Comparison of ENCODE assay signal across 14 cellular contexts in the genomic region with DNA sequence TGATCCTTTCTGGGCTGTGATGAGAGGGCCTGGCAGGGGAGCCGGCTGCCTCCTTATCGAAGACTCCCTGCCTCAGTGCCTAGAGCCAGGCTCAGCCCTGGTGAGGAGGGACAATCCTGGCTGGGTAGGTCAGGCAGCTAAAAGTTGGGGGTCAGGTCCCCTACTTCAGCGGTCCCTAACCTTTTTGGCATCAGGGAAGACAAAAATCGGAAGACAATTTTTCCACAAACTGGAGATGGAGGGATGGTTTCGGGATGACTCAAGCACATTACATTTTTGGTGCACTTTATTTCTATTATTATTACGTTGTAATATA. TPM values are rescaled to one million over a fixed set of nuclear protein-coding genes. Genes with fewer than 3 reads are reported as not detected.
DNase-seq lines count a peak whose midpoint lies in the region; ATAC-seq, FAIRE-seq and TF ChIP-seq lines count a peak whose summit lies in the region.
"Had no signal": no experiment of that assay in that cellular context is flagged by ENCODE, and none has a peak within 500 bp of the region (broad histone marks: within the 10 kb centered on the region; RNA-seq: fewer than 3 reads in every experiment).

No MANE protein-coding gene starts in this region.

- TF ChIP-seq POLR2A in esophagus squamous epithelium (IDR thresholded peaks at IDR 0.05), result no peak

- peaks cover 10% of the 10 kb centered on the region for H3K4me1 Mint-ChIP-seq in mesothelial cell of epicardium
- H3K4me1 Mint-ChIP-seq in naive thymus-derived CD4-positive, alpha-beta T cell, result peaks cover 0 to 10% (median 4%) of the 10 kb centered on the region in 7 donors

- intact Hi-C loops in esophagus squamous epithelium (cut with DNase I), result no loop called here
- intact Hi-C loops in naive thymus-derived CD4-positive, alpha-beta T cell (cut with micrococcal nuclease), result no loop called here

- H3K36me3 ChIP-seq in WERI-Rb-1 (no peaks in the 10 kb centered on the region), esophagus squamous epithelium (no peaks in the 10 kb centered on the region)
- H3K36me3 ChIP-seq in naive thymus-derived CD4-positive, alpha-beta T cell (ENCODE audit: control insufficient read depth in 2 of 3, insufficient read depth in 3 of 3, low read length in 3 of 3), result no peaks in the 10 kb centered on the region

- CTCF ChIA-PET in naive thymus-derived CD4-positive, alpha-beta T cell (lab: Charles Lee), result no interaction called here

- no peaks in the 10 kb centered on the region for H3K27me3 Mint-ChIP-seq in mesothelial cell of epicardium (ENCODE audit: low read depth)
- no peaks in the 10 kb centered on the region for H3K27me3 Mint-ChIP-seq in naive thymus-derived CD4-positive, alpha-beta T cell
- H3K27me3 Mint-ChIP-seq: CD4-positive, alpha-beta T cell had no signal

- no peak for ATAC-seq in naive thymus-derived CD4-positive, alpha-beta T cell
- ATAC-seq in GM19467 (IDR thresholded peaks at IDR 0.05; ENCODE audit: unreplicated experiment), result no peak
- ATAC-seq: foreskin keratinocyte had no signal

- DNase-seq in WERI-Rb-1 (peak; percentile 5), esophagus squamous epithelium (lab: John Stamatoyannopoulos, UW) (no peak), mesothelial cell of epicardium (ENCODE audit: low spot score in 2 of 2, unreplicated experiment in 2 of 2) (no peak), iPS-NIHi7 (ENCODE audit: extremely low spot score) (no peak), frontal cortex (ENCODE audit: low spot score in 2 of 2) (no peak)
- DNase-seq in naive thymus-derived CD4-positive, alpha-beta T cell, result no peak
- DNase-seq: activated CD4-positive, alpha-beta T cell treated with anti-CD3 and anti-CD28 coated beads for 48 hours; activated gamma-delta T cell treated with Interleukin-2 at 50 U/mL for 16 hours; CD4-positive, alpha-beta T cell; cortex of kidney; foreskin keratinocyte had no signal

- no peak for TF ChIP-seq CTCF in WERI-Rb-1 (IDR thresholded peaks at IDR 0.05; ENCODE audit: low read depth, low read length)
- TF ChIP-seq CTCF in esophagus squamous epithelium (IDR thresholded peaks at IDR 0.05), result no peak
- no peak for TF ChIP-seq CTCF in mesothelial cell of epicardium (IDR thresholded peaks at IDR 0.05; ENCODE audit: unreplicated experiment)

- H3K27me3 ChIP-seq in WERI-Rb-1 (ENCODE audit: insufficient read depth, low read depth, severe bottlenecking) (no peaks in the 10 kb centered on the region), esophagus squamous epithelium (no peaks in the 10 kb centered on the region)
- H3K27me3 ChIP-seq in naive thymus-derived CD4-positive, alpha-beta T cell (ENCODE audit: control insufficient read depth in 2 of 2, insufficient read depth in 2 of 2, low read length in 2 of 2), result no peaks in the 10 kb centered on the region
- H3K27me3 ChIP-seq: foreskin keratinocyte had no signal

- H3K4me3 Mint-ChIP-seq in mesothelial cell of epicardium, result no peak overlapping the region
- no peak overlapping the region for H3K4me3 Mint-ChIP-seq in naive thymus-derived CD4-positive, alpha-beta T cell
- H3K4me3 Mint-ChIP-seq: CD4-positive, alpha-beta T cell; memory B cell had no signal

- no peak overlapping the region for H3K4me3 ChIP-seq in WERI-Rb-1 (ENCODE audit: low read depth, low read length)
- no peak overlapping the region for H3K4me3 ChIP-seq in esophagus squamous epithelium
- no peak overlapping the region for H3K4me3 ChIP-seq in naive thymus-derived CD4-positive, alpha-beta T cell (ENCODE audit: low read length)

- H3K9me3 ChIP-seq in WERI-Rb-1 (ENCODE audit: severe bottlenecking) (no peaks in the 10 kb centered on the region), esophagus squamous epithelium (no peaks in the 10 kb centered on the region)
- H3K9me3 ChIP-seq in naive thymus-derived CD4-positive, alpha-beta T cell (ENCODE audit: control insufficient read depth in 2 of 3, low read length in 3 of 3), result no peaks in the 10 kb centered on the region

- peaks cover 22 to 73% (median 49%) of the 10 kb centered on the region in 3 donors for H3K4me1 ChIP-seq in esophagus squamous epithelium
- no peaks in the 10 kb centered on the region for H3K4me1 ChIP-seq in naive thymus-derived CD4-positive, alpha-beta T cell (ENCODE audit: control insufficient read depth in 2 of 2, insufficient read depth in 2 of 2, low read length in 2 of 2)

- H3K27ac ChIP-seq in WERI-Rb-1, result no peak overlapping the region
- H3K27ac ChIP-seq in esophagus squamous epithelium, result peak overlapping the region; percentile 39 to 85 (median 72)
- peak overlapping the region; percentile 45 for H3K27ac ChIP-seq in temporal lobe (ENCODE audit: low read depth, low read length)
- no peak overlapping the region for H3K27ac ChIP-seq in naive thymus-derived CD4-positive, alpha-beta T cell (ENCODE audit: low read depth, low read length)
- H3K27ac ChIP-seq: foreskin keratinocyte had no signal

- peaks cover 4% of the 10 kb centered on the region for H3K9me3 Mint-ChIP-seq in mesothelial cell of epicardium
- no peaks in the 10 kb centered on the region for H3K9me3 Mint-ChIP-seq in naive thymus-derived CD4-positive, alpha-beta T cell
- H3K9me3 Mint-ChIP-seq: CD4-positive, alpha-beta T cell had no signal

- H3K27ac Mint-ChIP-seq in mesothelial cell of epicardium, result peak overlapping the region; percentile 84
- H3K27ac Mint-ChIP-seq in naive thymus-derived CD4-positive, alpha-beta T cell, result no peak overlapping the region
- H3K27ac Mint-ChIP-seq: CD4-positive, alpha-beta T cell; memory B cell had no signal

- FAIRE-seq in frontal cortex (lab: Jason Lieb, UNC), result no peak

- POLR2A ChIA-PET in naive thymus-derived CD4-positive, alpha-beta T cell (lab: Charles Lee), result no interaction called here

- H3K36me3 Mint-ChIP-seq in mesothelial cell of epicardium, result no peaks in the 10 kb centered on the region
- peaks cover 0 to 5% (median 0%) of the 10 kb centered on the region in 5 donors for H3K36me3 Mint-ChIP-seq in naive thymus-derived CD4-positive, alpha-beta T cell

- 88 to 97% methylated on average over 4 to 5 of the region's 6 CpGs for WGBS in esophagus squamous epithelium, 2 donors

RNA-seq across cellular contexts. Expression of a gene that starts 53.1 kb away (rescaled TPM):
- total RNA-seq in esophagus squamous epithelium, result 10 to 100 TPM in 3 of 4 donors, 1 to 10 TPM in 1; 7.9 to 22.1 (median 16.9) TPM
- 14.3 to 16.5 TPM (median 14.6 TPM) in 3 replicates for total RNA-seq in mesothelial cell of epicardium
- total RNA-seq in temporal lobe, result 6.9 TPM
- 10 to 100 TPM; 12.0 to 19.0 (median 18.3) TPM for total RNA-seq in naive thymus-derived CD4-positive, alpha-beta T cell
- polyA plus RNA-seq in naive thymus-derived CD4-positive, alpha-beta T cell, result 10 to 100 TPM; 13.8 to 17.3 TPM
- 7.7 TPM for total RNA-seq in frontal cortex

Comparison
In these comparisons a context has a peak if more than half of its experiments do, and no peak if none do; other contexts are left out.
1. H3K27ac ChIP-seq: peak in esophagus squamous epithelium (4 of 4) and temporal lobe (single experiment); none in WERI-Rb-1 (single experiment) and naive thymus-derived CD4-positive, alpha-beta T cell (single experiment).